In genomic region chr1:214404571-214405213, GRCh38 we compare ENCODE assay signal across 12 cellular contexts.
A peak's percentile ranks its signal among the peaks of the same experiment; 100 is the strongest.
DNase-seq lines count a peak whose midpoint lies in the region; ATAC-seq, FAIRE-seq and TF ChIP-seq lines count a peak whose summit lies in the region.
"Had no signal": no experiment of that assay in that cellular context is flagged by ENCODE, and none has a peak within 500 bp of the region (broad histone marks: within the 10 kb centered on the region; RNA-seq: fewer than 3 reads in every experiment).

No MANE protein-coding gene starts in this region.

- peaks cover 41% of the 10 kb centered on the region for H3K4me1 ChIP-seq in astrocyte (ENCODE audit: insufficient read depth, low read length)
- H3K4me1 ChIP-seq: body of pancreas had no signal

- peaks cover 51% of the 10 kb centered on the region for H3K79me2 ChIP-seq in astrocyte (ENCODE audit: insufficient read depth, low read length)

- peak overlapping the region; percentile 98 for H3K27ac Mint-ChIP-seq in astrocyte (ENCODE audit: unreplicated experiment)
- peak overlapping the region; percentile 93 for H3K27ac Mint-ChIP-seq in mesothelial cell of epicardium

- H3K27me3 Mint-ChIP-seq in astrocyte (ENCODE audit: low read depth, unreplicated experiment): no peaks in the 10 kb centered on the region
- H3K27me3 Mint-ChIP-seq in mesothelial cell of epicardium (ENCODE audit: low read depth): no peaks in the 10 kb centered on the region

- DNase-seq in astrocyte (ENCODE audit: low read depth) (peak; percentile 89), mesothelial cell of epicardium (ENCODE audit: low spot score in 2 of 2, unreplicated experiment in 2 of 2) (peak in 1 of 2 experiments; percentile 53), T1000 (lab: John Stamatoyannopoulos, UW) (no peak), NCI-H526 (lab: John Stamatoyannopoulos, UW) (no peak), activated gamma-delta T cell treated with Interleukin-2 at 50 U/mL for 16 hours (no peak)
- DNase-seq: body of pancreas; left ventricle myocardium superior; stimulated activated CD4-positive, alpha-beta T cell treated with anti-CD3 and anti-CD28 coated beads, Interleukin-2, amount 100 ng/mL, for 24 hours had no signal

- TF ChIP-seq CTCF in astrocyte (IDR thresholded peaks at IDR 0.05; ENCODE audit: insufficient read depth, low read depth, low read length) (no peak), mesothelial cell of epicardium (IDR thresholded peaks at IDR 0.05; ENCODE audit: unreplicated experiment) (no peak)

- H3K4me2 ChIP-seq in astrocyte (ENCODE audit: low read length): peak overlapping the region; percentile 79
- H3K4me2 ChIP-seq: KMS-11 had no signal

- no peaks in the 10 kb centered on the region for H3K9me3 ChIP-seq in astrocyte (ENCODE audit: insufficient read depth, low read depth, low read length)
- H3K9me3 ChIP-seq: body of pancreas had no signal

- FAIRE-seq in astrocyte (lab: Jason Lieb, UNC): no peak

- H3K36me3 ChIP-seq in astrocyte (ENCODE audit: insufficient read depth, low read length): peaks cover 31% of the 10 kb centered on the region

- H3K36me3 Mint-ChIP-seq in astrocyte (ENCODE audit: low read depth, unreplicated experiment): peaks cover 24% of the 10 kb centered on the region
- peaks cover 16% of the 10 kb centered on the region for H3K36me3 Mint-ChIP-seq in mesothelial cell of epicardium

- H3K9me3 Mint-ChIP-seq in astrocyte (ENCODE audit: unreplicated experiment) (no peaks in the 10 kb centered on the region), mesothelial cell of epicardium (no peaks in the 10 kb centered on the region)

- peak overlapping the region; percentile 54 for H3K4me3 Mint-ChIP-seq in astrocyte (ENCODE audit: unreplicated experiment)
- no peak overlapping the region for H3K4me3 Mint-ChIP-seq in mesothelial cell of epicardium

- peak overlapping the region; percentile 35 for H3K4me3 ChIP-seq in astrocyte (ENCODE audit: insufficient read depth, low read depth, low read length)
- H3K4me3 ChIP-seq: body of pancreas had no signal

- peaks cover 55% of the 10 kb centered on the region for H3K4me1 Mint-ChIP-seq in astrocyte (ENCODE audit: low read depth, unreplicated experiment)
- peaks cover 35% of the 10 kb centered on the region for H3K4me1 Mint-ChIP-seq in mesothelial cell of epicardium

- H3K27me3 ChIP-seq in astrocyte (ENCODE audit: insufficient read depth, low read length): no peaks in the 10 kb centered on the region
- H3K27me3 ChIP-seq: body of pancreas had no signal

- H3K27ac ChIP-seq in astrocyte (ENCODE audit: low read depth, low read length): peak overlapping the region; percentile 79
- H3K27ac ChIP-seq: body of pancreas, KMS-11 had no signal

- no peak overlapping the region for H2AFZ ChIP-seq in astrocyte (ENCODE audit: low read depth, low read length)

- no peaks in the 10 kb centered on the region for H4K20me1 ChIP-seq in astrocyte (ENCODE audit: insufficient read depth, low read length)

- peak; percentile 46 for ATAC-seq in GM19463 (IDR thresholded peaks at IDR 0.05; ENCODE audit: unreplicated experiment)
- ATAC-seq in HG03378 (IDR thresholded peaks at IDR 0.05; ENCODE audit: unreplicated experiment): peak; percentile 28
- ATAC-seq in HG03442 (IDR thresholded peaks at IDR 0.05; ENCODE audit: unreplicated experiment): no peak
- ATAC-seq: body of pancreas, left ventricle myocardium superior had no signal

- H3K9ac ChIP-seq in astrocyte (ENCODE audit: low read length): peak overlapping the region; percentile 52
- H3K9ac ChIP-seq: KMS-11 had no signal
